ENCODE assay signal across 25 cellular contexts in genomic region chr17:73109603-73110002, GRCh38. TPM values are rescaled to one million over a fixed set of nuclear protein-coding genes. Genes with fewer than 3 reads are reported as not detected.
"Had no signal": no experiment of that assay in that cellular context is flagged by ENCODE, and none has a peak within 500 bp of the region (broad histone marks: within the 10 kb centered on the region; RNA-seq: fewer than 3 reads in every experiment).

No MANE protein-coding gene starts in this region.

- H3K4me1 ChIP-seq: adrenal gland had no signal

- H3K27me3 ChIP-seq: adrenal gland had no signal

- DNase-seq: activated CD4-positive, alpha-beta T cell treated with anti-CD3 and anti-CD28 coated beads for 4 hours; activated CD8-positive, alpha-beta memory T cell treated with anti-CD3 and anti-CD28 coated beads, Interleukin-2, amount 50 U/mL, for 4 hours; activated CD8-positive, alpha-beta T cell treated with anti-CD3 and anti-CD28 coated beads for 36 hours; activated gamma-delta T cell treated with Interleukin-2 at 50 U/mL for 16 hours; activated naive CD4-positive, alpha-beta T cell treated with anti-CD3 and anti-CD28 coated beads, Interleukin-2, amount 50 U/mL, for 16 hours; activated naive CD8-positive, alpha-beta T cell treated with anti-CD3 and anti-CD28 coated beads, Interleukin-2, amount 10 ng/mL, durations not matched to agents 7 days and 5 days; activated T-cell treated with anti-CD3 and anti-CD28 coated beads, Interleukin-2, amount 50 U/mL, for 72 hours; adrenal gland; anterior cingulate cortex; caudate nucleus; NCI-H1092; NCI-H1417; NCI-H1930; NCI-H2171; NCI-H2227 treated with DMSO at 0.1 percent for 48 hours; NCI-H526; NCI-H774; NK-92 treated with Interleukin-12 subunit alpha and Interleukin-12 subunit beta, amount 100 ng/mL, for 24 hours; SHP77 treated with DMSO at 0.1 percent for 48 hours; T-cell; T-helper 2 cell had no signal

- H3K4me3 Mint-ChIP-seq: activated CD8-positive, alpha-beta T cell treated with anti-CD3 and anti-CD28 coated beads for 36 hours; activated naive CD8-positive, alpha-beta T cell treated with anti-CD3 and anti-CD28 coated beads, Interleukin-2, amount 10 ng/mL, durations not matched to agents 7 days and 5 days; activated T-cell treated with anti-CD3 and anti-CD28 coated beads, Interleukin-2, amount 50 U/mL, for 72 hours; T-cell had no signal

- H3K9ac ChIP-seq: KMS-11 had no signal

- H3K36me3 Mint-ChIP-seq: activated naive CD8-positive, alpha-beta T cell treated with anti-CD3 and anti-CD28 coated beads, Interleukin-2, amount 10 ng/mL, durations not matched to agents 7 days and 5 days; T-cell had no signal

- ATAC-seq: activated CD4-positive, CD25-positive, alpha-beta regulatory T cell treated with anti-CD3 and anti-CD28 coated beads, Interleukin-2, amount 50 U/mL, for 24 hours; activated CD8-positive, alpha-beta T cell treated with anti-CD3 and anti-CD28 coated beads for 36 hours; activated T-cell treated with anti-CD3 and anti-CD28 coated beads, Interleukin-2, amount 50 U/mL, for 72 hours; T-cell had no signal

- H3K9me3 Mint-ChIP-seq: activated CD8-positive, alpha-beta T cell treated with anti-CD3 and anti-CD28 coated beads for 36 hours; activated naive CD8-positive, alpha-beta T cell treated with anti-CD3 and anti-CD28 coated beads, Interleukin-2, amount 10 ng/mL, durations not matched to agents 7 days and 5 days; activated T-helper 2 cell treated with anti-CD3 and anti-CD28 coated beads, Interferon-gamma antibody, Interleukin-2, Interleukin-4, amounts not matched to agents 10 μg/mL and 5 μg/mL and 100 μg/mL, durations not matched to agents 14 hours and 24 hours and 36 hours; T-cell had no signal

- H3K4me3 ChIP-seq: adrenal gland had no signal

- H3K27me3 Mint-ChIP-seq: activated CD8-positive, alpha-beta T cell treated with anti-CD3 and anti-CD28 coated beads for 36 hours had no signal

- H3K4me2 ChIP-seq: KMS-11 had no signal

- H3K36me3 ChIP-seq: adrenal gland had no signal

- H3K4me1 Mint-ChIP-seq: activated naive CD8-positive, alpha-beta T cell treated with anti-CD3 and anti-CD28 coated beads, Interleukin-2, amount 10 ng/mL, durations not matched to agents 7 days and 5 days; T-cell had no signal

- H3K9me3 ChIP-seq: adrenal gland had no signal

- H3K27ac Mint-ChIP-seq: activated CD8-positive, alpha-beta T cell treated with anti-CD3 and anti-CD28 coated beads for 36 hours; activated naive CD8-positive, alpha-beta T cell treated with anti-CD3 and anti-CD28 coated beads, Interleukin-2, amount 10 ng/mL, durations not matched to agents 7 days and 5 days; activated T-cell treated with anti-CD3 and anti-CD28 coated beads, Interleukin-2, amount 50 U/mL, for 72 hours; activated T-helper 2 cell treated with anti-CD3 and anti-CD28 coated beads, Interferon-gamma antibody, Interleukin-2, Interleukin-4, amounts not matched to agents 10 μg/mL and 5 μg/mL and 100 μg/mL, durations not matched to agents 14 hours and 24 hours and 36 hours; T-cell had no signal

- H3K27ac ChIP-seq: adrenal gland, KMS-11 had no signal

RNA-seq across cellular contexts. Expression of gene SSTR2, which starts 55.2 kb away (rescaled TPM):
- total RNA-seq: activated naive CD8-positive, alpha-beta T cell treated with anti-CD3 and anti-CD28 coated beads, Interleukin-2, amount 10 ng/mL, durations not matched to agents 7 days and 5 days; MCF 10A; T-cell had no signal
